ENCODE assay signal across 1 cellular context in genomic region chr14:67599698-67600561, GRCh38.
TF ChIP-seq lines count a peak whose summit lies in the region.

Gene PIGH (minus strand): TSS chr14:67600268. CDS start chr14:67600203, 65 bp downstream.

TF ChIP-seq in HEK293, 187 proteins besides CTCF, POLR2A, EP300 and RAD21 (continued from another document and continues in another):
- TF ChIP-seq ZNF354C (tag by site-specific recombination; IDR thresholded peaks at IDR 0.05; ENCODE audit: borderline replicate concordance, low read depth) (no peak), ZNF518A (tag by site-specific recombination; conservative IDR thresholded peaks at IDR 0.05; ENCODE audit: low read depth) (0 out of 2 replicates have a peak, but pooled peaks have one; percentile 50), ZFP69B (tag by site-specific recombination; IDR thresholded peaks at IDR 0.05) (no peak), PRDM2 (tag by site-specific recombination; IDR thresholded peaks at IDR 0.05; ENCODE audit: borderline replicate concordance) (no peak), MZF1 (tag by site-specific recombination; IDR thresholded peaks at IDR 0.05; ENCODE audit: borderline replicate concordance) (no peak), ZNF202 (tag by site-specific recombination; IDR thresholded peaks at IDR 0.05; ENCODE audit: borderline replicate concordance) (no peak), ZNF488 (tag by site-specific recombination; IDR thresholded peaks at IDR 0.05) (no peak), KLF7 (tag by site-specific recombination; IDR thresholded peaks at IDR 0.05; ENCODE audit: borderline replicate concordance) (no peak), GLI4 (tag by site-specific recombination; IDR thresholded peaks at IDR 0.05) (no peak), ZNF629 (tag by site-specific recombination; IDR thresholded peaks at IDR 0.05) (peak; percentile 18; the same call in 1 of the 2 replicates), ZFP41 (tag by site-specific recombination; IDR thresholded peaks at IDR 0.05; ENCODE audit: borderline replicate concordance) (no peak), ZNF223 (tag by site-specific recombination; IDR thresholded peaks at IDR 0.05) (no peak), ZFP37 (tag by site-specific recombination; IDR thresholded peaks at IDR 0.05) (0 out of 2 replicates have a peak, but pooled peaks have one; percentile 38), ZEB2 (tag by site-specific recombination; IDR thresholded peaks at IDR 0.05) (0 out of 2 replicates have a peak, but pooled peaks have one; percentile 33), ZNF394 (tag by site-specific recombination; IDR thresholded peaks at IDR 0.05; ENCODE audit: borderline replicate concordance) (no peak), ZNF561 (tag by site-specific recombination; IDR thresholded peaks at IDR 0.05; ENCODE audit: borderline replicate concordance) (peak; percentile 73; the same call in 1 of the 2 replicates), ZNF707 (tag by site-specific recombination; IDR thresholded peaks at IDR 0.05) (no peak), ZNF423 (tag by site-specific recombination; IDR thresholded peaks at IDR 0.05) (no peak), ZFHX2 (tag by site-specific recombination; conservative IDR thresholded peaks at IDR 0.05) (peak; percentile 58), ZNF585B (tag by site-specific recombination; IDR thresholded peaks at IDR 0.05) (no peak), ZNF777 (tag by site-specific recombination; IDR thresholded peaks at IDR 0.05; ENCODE audit: borderline replicate concordance) (no peak), ZNF2 (tag by site-specific recombination; IDR thresholded peaks at IDR 0.05) (peak; percentile 51; the same call in 1 of the 2 replicates), ZNF280C (tag by site-specific recombination; IDR thresholded peaks at IDR 0.05) (no peak), PBX3 (CRISPR knock-in tag; IDR thresholded peaks at IDR 0.05) (peak; percentile 54; the same call in 1 of the 2 replicates), ZNF302 (tag by site-specific recombination; IDR thresholded peaks at IDR 0.05; ENCODE audit: low read depth) (no peak), ZNF266 (tag by site-specific recombination; IDR thresholded peaks at IDR 0.05; ENCODE audit: low read depth) (no peak), INSM2 (tag by site-specific recombination; IDR thresholded peaks at IDR 0.05) (no peak), ZNF514 (tag by site-specific recombination; IDR thresholded peaks at IDR 0.05) (no peak), GLI2 (tag by site-specific recombination; IDR thresholded peaks at IDR 0.05; ENCODE audit: borderline replicate concordance, low read depth) (no peak), SCRT2 (tag by site-specific recombination; IDR thresholded peaks at IDR 0.05) (no peak), KLF9 (tag by site-specific recombination; IDR thresholded peaks at IDR 0.05; ENCODE audit: low read depth) (no peak), BCL11A (tag by site-specific recombination; IDR thresholded peaks at IDR 0.05; ENCODE audit: low read depth) (no peak), ZNF768 (tag by site-specific recombination; IDR thresholded peaks at IDR 0.05) (no peak), ZNF114 (tag by site-specific recombination; IDR thresholded peaks at IDR 0.05) (no peak), ZNF645 (tag by site-specific recombination; IDR thresholded peaks at IDR 0.05) (no peak), ZBTB10 (tag by site-specific recombination; IDR thresholded peaks at IDR 0.05) (no peak)
